In genomic region chr6:15341311-15341710, GRCh38 we compare ENCODE assay signal across 13 cellular contexts.
DNase-seq lines count a peak whose midpoint lies in the region; ATAC-seq, FAIRE-seq and TF ChIP-seq lines count a peak whose summit lies in the region.
"Had no signal": no experiment of that assay in that cellular context is flagged by ENCODE, and none has a peak within 500 bp of the region (broad histone marks: within the 10 kb centered on the region; RNA-seq: fewer than 3 reads in every experiment).

No MANE protein-coding gene starts in this region.

- H3K4me3 Mint-ChIP-seq in activated naive CD4-positive, alpha-beta T cell treated with anti-CD3 and anti-CD28 coated beads for 36 hours = peak overlapping the region; percentile 37
- H3K4me3 Mint-ChIP-seq in dendritic cell treated with granulocyte-macrophage colony-stimulating factor and Interleukin-4, amounts not matched to agents 40 ng/mL and 50 ng/mL, for 4 days = no peak overlapping the region

- peaks cover 85% of the 10 kb centered on the region for H3K4me1 Mint-ChIP-seq in activated naive CD4-positive, alpha-beta T cell treated with anti-CD3 and anti-CD28 coated beads for 36 hours (ENCODE audit: low read depth)
- H3K4me1 Mint-ChIP-seq in dendritic cell treated with granulocyte-macrophage colony-stimulating factor and Interleukin-4, amounts not matched to agents 40 ng/mL and 50 ng/mL, for 4 days (ENCODE audit: low read depth) = peaks cover 85% of the 10 kb centered on the region

- H3K4me1 ChIP-seq in OCI-LY3 (ENCODE audit: low read length) (peaks cover 18% of the 10 kb centered on the region), PC-9 (replicated peaks; ENCODE audit: insufficient read depth) (0 out of 2 replicates have a peak, but pooled peaks cover 7% of the 10 kb centered on the region)

- no peak overlapping the region for H3K9ac ChIP-seq in OCI-LY3 (ENCODE audit: low read length)

- H3K79me2 ChIP-seq in OCI-LY3 (ENCODE audit: low read length) (peaks cover 88% of the 10 kb centered on the region), PC-9 (ENCODE audit: low read depth) (peaks cover 84% of the 10 kb centered on the region)

- no peak for TF ChIP-seq POLR2A in H54 (IDR thresholded peaks at IDR 0.05; ENCODE audit: low read depth, low read length)

- CTCF ChIA-PET in activated naive CD4-positive, alpha-beta T cell treated with anti-CD3 and anti-CD28 coated beads for 36 hours (lab: Charles Lee) = interaction anchor here (1.2 kb wide), 1 partner anchor 100 kb away, joined by 4 read pairs; no protein-coding TSS in a partner anchor
- CTCF ChIA-PET in PC-9 (lab: Charles Lee) = no interaction called here

- BruUV-seq in PC-9 (replicated peaks; lab: Mats Ljungman, UMichigan) = no TSS peak

- H3K27ac ChIP-seq in OCI-LY3 (ENCODE audit: low read length) (no peak overlapping the region), PC-9 (no peak overlapping the region)

- no peaks in the 10 kb centered on the region for H3K36me3 ChIP-seq in OCI-LY3 (replicated peaks; ENCODE audit: low read depth, low read length)
- H3K36me3 ChIP-seq in PC-9 (ENCODE audit: low read depth) = no peaks in the 10 kb centered on the region

- H4K20me1 ChIP-seq in OCI-LY3 (ENCODE audit: insufficient read depth, low read length) (peaks cover 70% of the 10 kb centered on the region), PC-9 (ENCODE audit: insufficient read depth) (peaks cover 32% of the 10 kb centered on the region)

- ATAC-seq in stimulated activated naive CD8-positive, alpha-beta T cell treated with anti-CD3 and anti-CD28 coated beads, Interleukin-15, Interleukin-2, amounts not matched to agents 100 U/mL and 50 U/mL, for 24 hours = peak; percentile 65
- ATAC-seq in HG03280 (IDR thresholded peaks at IDR 0.05; ENCODE audit: unreplicated experiment) = no peak

- intact Hi-C loops in activated naive CD4-positive, alpha-beta T cell treated with anti-CD3 and anti-CD28 coated beads for 36 hours (cut with micrococcal nuclease) = loop anchor here (5.0 kb wide), 1 partner anchor 151 kb away; no protein-coding TSS in a partner anchor
- intact Hi-C loops in dendritic cell treated with granulocyte-macrophage colony-stimulating factor and Interleukin-4, amounts not matched to agents 40 ng/mL and 50 ng/mL, for 4 days (cut with micrococcal nuclease) = no loop called here
- intact Hi-C loops in PC-9 (cut with micrococcal nuclease; ENCODE audit: unreplicated experiment) = no loop called here

- H3K9me3 ChIP-seq in OCI-LY3 (ENCODE audit: insufficient read depth, low read length) (no peaks in the 10 kb centered on the region), PC-9 (ENCODE audit: insufficient read depth, low read depth) (no peaks in the 10 kb centered on the region)

- H3K9me2 ChIP-seq in PC-9 (ENCODE audit: insufficient read depth) = no peaks in the 10 kb centered on the region

- peak overlapping the region; percentile 33; the same call in 1 of the 2 replicates for H3K4me2 ChIP-seq in OCI-LY3 (ENCODE audit: low read length)
- no peak overlapping the region for H3K4me2 ChIP-seq in PC-9

- FAIRE-seq in H54 (lab: Jason Lieb, UNC) = no peak

- H3K27ac Mint-ChIP-seq in activated naive CD4-positive, alpha-beta T cell treated with anti-CD3 and anti-CD28 coated beads for 36 hours = peak overlapping the region; percentile 70
- peak overlapping the region; percentile 56 for H3K27ac Mint-ChIP-seq in dendritic cell treated with granulocyte-macrophage colony-stimulating factor and Interleukin-4, amounts not matched to agents 40 ng/mL and 50 ng/mL, for 4 days

- no peaks in the 10 kb centered on the region for H3K27me3 ChIP-seq in OCI-LY3 (ENCODE audit: low read depth, low read length)
- no peaks in the 10 kb centered on the region for H3K27me3 ChIP-seq in PC-9 (ENCODE audit: insufficient read depth, low read depth)

- H3K36me3 Mint-ChIP-seq in activated naive CD4-positive, alpha-beta T cell treated with anti-CD3 and anti-CD28 coated beads for 36 hours (ENCODE audit: low read depth) = peaks cover 2% of the 10 kb centered on the region
- H3K36me3 Mint-ChIP-seq in dendritic cell treated with granulocyte-macrophage colony-stimulating factor and Interleukin-4, amounts not matched to agents 40 ng/mL and 50 ng/mL, for 4 days (ENCODE audit: low read depth) = no peaks in the 10 kb centered on the region

- POLR2A ChIA-PET in PC-9 (lab: Charles Lee; ENCODE audit: unreplicated experiment) = interaction anchor here (0.6 kb wide), 1 partner anchor 13 kb away, joined by 3 read pairs; no protein-coding TSS in a partner anchor

- H3K27me3 Mint-ChIP-seq in activated naive CD4-positive, alpha-beta T cell treated with anti-CD3 and anti-CD28 coated beads for 36 hours (ENCODE audit: low read depth) = no peaks in the 10 kb centered on the region
- no peaks in the 10 kb centered on the region for H3K27me3 Mint-ChIP-seq in dendritic cell treated with granulocyte-macrophage colony-stimulating factor and Interleukin-4, amounts not matched to agents 40 ng/mL and 50 ng/mL, for 4 days

- DNase-seq in activated naive CD4-positive, alpha-beta T cell treated with anti-CD3 and anti-CD28 coated beads for 36 hours = no peak
- no peak for DNase-seq in activated naive CD4-positive, alpha-beta T cell treated with anti-CD3 and anti-CD28 coated beads, Interleukin-2, amount 50 U/mL, for 16 hours
- no peak for DNase-seq in stimulated activated naive CD8-positive, alpha-beta T cell treated with anti-CD3 and anti-CD28 coated beads, Interleukin-15, Interleukin-2, amounts not matched to agents 100 U/mL and 50 U/mL, for 24 hours
- DNase-seq in PC-9 = no peak
- DNase-seq in H54 (ENCODE audit: insufficient read length, low spot score) = no peak
- DNase-seq: AML-193; H9; NCI-H526; stimulated activated CD4-positive, alpha-beta T cell treated with anti-CD3 and anti-CD28 coated beads, Interleukin-4, amount 100 ng/mL, for 1 hour; substantia nigra had no signal

- H2AFZ ChIP-seq in OCI-LY3 (ENCODE audit: low read depth, low read length) (no peak overlapping the region), PC-9 (no peak overlapping the region)

- H3K4me3 ChIP-seq in OCI-LY3 (ENCODE audit: low read length) (no peak overlapping the region), PC-9 (no peak overlapping the region)

- no peaks in the 10 kb centered on the region for H3K9me3 Mint-ChIP-seq in activated naive CD4-positive, alpha-beta T cell treated with anti-CD3 and anti-CD28 coated beads for 36 hours
- no peaks in the 10 kb centered on the region for H3K9me3 Mint-ChIP-seq in dendritic cell treated with granulocyte-macrophage colony-stimulating factor and Interleukin-4, amounts not matched to agents 40 ng/mL and 50 ng/mL, for 4 days
- H3K9me3 Mint-ChIP-seq: H9 had no signal

- H3F3A ChIP-seq in PC-9 (ENCODE audit: insufficient read depth, low read depth) = no peaks in the 10 kb centered on the region

- no peak for TF ChIP-seq CTCF in OCI-LY3 (IDR thresholded peaks at IDR 0.05; ENCODE audit: low read depth, low read length)
- TF ChIP-seq CTCF in PC-9 (conservative IDR thresholded peaks at IDR 0.05) = no peak
